In genomic region chr17:46943511-46944393, GRCh38 we compare ENCODE assay signal across 9 cellular contexts. TPM values are rescaled to one million over a fixed set of nuclear protein-coding genes. Genes with fewer than 3 reads are reported as not detected.
DNase-seq lines count a peak whose midpoint lies in the region; ATAC-seq and TF ChIP-seq lines count a peak whose summit lies in the region.
"Had no signal": no experiment of that assay in that cellular context is flagged by ENCODE, and none has a peak within 500 bp of the region (broad histone marks: within the 10 kb centered on the region; RNA-seq: fewer than 3 reads in every experiment).

No MANE protein-coding gene starts in this region.

- no peak overlapping the region for H2BK5ac ChIP-seq in neuronal stem cell (ENCODE audit: low read length)

- H3K4me1 ChIP-seq in neuronal stem cell (ENCODE audit: control insufficient read depth in 2 of 2, insufficient read depth in 1 of 2, low read depth in 1 of 2, low read length in 2 of 2), result peaks cover 14 to 20% of the 10 kb centered on the region in 2 donors

- WGBS in neuronal stem cell (ENCODE audit: extremely low coverage in 2 of 2, insufficient read length in 2 of 2, insufficient replicate concordance in 1 of 2), 2 donors, result no CpG with 5 or more reads among the region's 21 CpGs

- TF ChIP-seq CTCF in dorsolateral prefrontal cortex (IDR thresholded peaks at IDR 0.05 in 54 of 56, conservative IDR thresholded peaks at IDR 0.05 in 2 of 56; ENCODE audit: low read depth in 1 of 56, partially characterized antibody in 56 of 56), result peak in 1 of 56 donors; percentile 9

- H4K8ac ChIP-seq in neuronal stem cell (ENCODE audit: low read depth, low read length), result no peak overlapping the region

- DNase-seq in DMS53 treated with DMSO at 0.1 percent for 48 hours (lab: John Stamatoyannopoulos, UW; ENCODE audit: unreplicated experiment), result peak; percentile 35
- DNase-seq in NCI-H2227 (lab: John Stamatoyannopoulos, UW; ENCODE audit: unreplicated experiment), result peak; percentile 49
- DNase-seq in dorsolateral prefrontal cortex, result peak in 8 of 10 donors; percentile 28 to 73 (median 68)
- no peak for DNase-seq in neuronal stem cell (ENCODE audit: low spot score)
- no peak for DNase-seq in OCI-M2 (lab: John Stamatoyannopoulos, UW; ENCODE audit: unreplicated experiment)
- DNase-seq in NCI-H1694 treated with DMSO at 0.1 percent for 48 hours (lab: John Stamatoyannopoulos, UW), result no peak
- DNase-seq in NCI-H526 treated with DMSO at 0.1 percent for 48 hours (lab: John Stamatoyannopoulos, UW), result no peak
- DNase-seq: activated B cell treated with CpG ODN at 0.5 μM for 24 hours had no signal

- no peaks in the 10 kb centered on the region for H3K9me3 ChIP-seq in neuronal stem cell (replicated peaks in 1 of 2; ENCODE audit: control insufficient read depth in 2 of 2, insufficient read depth in 1 of 2, low read depth in 1 of 2, low read length in 2 of 2)

- no peak overlapping the region for H3K23ac ChIP-seq in neuronal stem cell (ENCODE audit: low read depth, low read length, poor library complexity)

- no peak overlapping the region for H4K91ac ChIP-seq in neuronal stem cell (ENCODE audit: low read depth, low read length, poor library complexity)

- intact Hi-C loops in dorsolateral prefrontal cortex (cut with DNase I), result loop anchor here (1.0 to 2.0 kb wide), 2 partner anchors 57 to 58 kb away; no protein-coding TSS in a partner anchor

- peaks cover 11 to 26% of the 10 kb centered on the region in 2 donors for H3K36me3 ChIP-seq in neuronal stem cell (replicated peaks in 1 of 2; ENCODE audit: control insufficient read depth in 2 of 2, insufficient read depth in 2 of 2, low read length in 2 of 2)

- H3K27ac ChIP-seq in dorsolateral prefrontal cortex, result peak overlapping the region in 55 of 59 donors; percentile 15 to 90 (median 72)
- H3K27ac ChIP-seq in neuronal stem cell (replicated peaks; ENCODE audit: low read length), result no peak overlapping the region

- H3K4ac ChIP-seq in neuronal stem cell (ENCODE audit: low read length), result no peak overlapping the region

- no peak overlapping the region for H2AK5ac ChIP-seq in neuronal stem cell (ENCODE audit: low read depth, low read length)

- no peak overlapping the region for H2BK15ac ChIP-seq in neuronal stem cell (ENCODE audit: low read length)

- no peak overlapping the region for H2BK120ac ChIP-seq in neuronal stem cell (ENCODE audit: low read depth, low read length)

- peak overlapping the region in 8 of 59 donors; percentile 5 to 34 (median 12) for H3K4me3 ChIP-seq in dorsolateral prefrontal cortex
- no peak overlapping the region for H3K4me3 ChIP-seq in neuronal stem cell (ENCODE audit: low read length in 2 of 2)

- no peaks in the 10 kb centered on the region for H3K79me1 ChIP-seq in neuronal stem cell (ENCODE audit: low read depth, low read length)

- no peak overlapping the region for H3K14ac ChIP-seq in neuronal stem cell (ENCODE audit: low read length)

- no peak overlapping the region for H3K4me2 ChIP-seq in neuronal stem cell (ENCODE audit: insufficient read depth, low read length, poor library complexity, severe bottlenecking)

- H3K18ac ChIP-seq in neuronal stem cell (ENCODE audit: low read length), result no peak overlapping the region

- H3K27me3 ChIP-seq in dorsolateral prefrontal cortex, result no peaks in the 10 kb centered on the region
- no peaks in the 10 kb centered on the region for H3K27me3 ChIP-seq in neuronal stem cell (ENCODE audit: control insufficient read depth in 3 of 3, insufficient read depth in 3 of 3, low read depth in 1 of 3, low read length in 3 of 3)

- H2BK12ac ChIP-seq in neuronal stem cell (ENCODE audit: low read length), result no peak overlapping the region

- H3K9ac ChIP-seq in neuronal stem cell (ENCODE audit: low read depth, low read length, poor library complexity), result peak overlapping the region; percentile 24

- ATAC-seq in GM19328 (IDR thresholded peaks at IDR 0.05; ENCODE audit: unreplicated experiment), result no peak

- no peak overlapping the region for H2AFZ ChIP-seq in neuronal stem cell (ENCODE audit: low read length)

RNA-seq across cellular contexts. Expression of gene GOSR2, which starts 20.8 kb away (rescaled TPM):
- total RNA-seq in dorsolateral prefrontal cortex, result 10 to 100 TPM; 50.9 to 76.8 (median 64.0) TPM
- 19.9 TPM for polyA plus RNA-seq in neuronal stem cell (2013, experiment 1 of 2)
- 21.0 TPM for polyA plus RNA-seq in neuronal stem cell (2013, experiment 2 of 2)

RNA-seq across cellular contexts. Expression of gene RPRML, which starts 35.3 kb away (rescaled TPM):
- 10 to 100 TPM; 10.9 to 46.6 (median 25.4) TPM for total RNA-seq in dorsolateral prefrontal cortex
- 1.5 TPM for polyA plus RNA-seq in neuronal stem cell (2013, experiment 1 of 2)
- polyA plus RNA-seq in neuronal stem cell (2013, experiment 2 of 2), result 1.5 TPM
- total RNA-seq: activated B cell treated with CpG ODN at 0.5 μM for 24 hours had no signal

Comparison
In these comparisons a context has a peak if more than half of its experiments do, and no peak if none do; other contexts are left out.
1. DNase-seq: peak in DMS53 treated with DMSO at 0.1 percent for 48 hours (single experiment), NCI-H2227 (single experiment) and dorsolateral prefrontal cortex (8 of 10); none in neuronal stem cell (single experiment), OCI-M2 (single experiment), NCI-H1694 treated with DMSO at 0.1 percent for 48 hours (single experiment) and NCI-H526 treated with DMSO at 0.1 percent for 48 hours (single experiment).